Comparison of ENCODE assay signal across 8 cellular contexts in genomic region chr11:76207642-76208378, GRCh38. TPM values are rescaled to one million over a fixed set of nuclear protein-coding genes. Genes with fewer than 3 reads are reported as not detected.
DNase-seq lines count a peak whose midpoint lies in the region; TF ChIP-seq lines count a peak whose summit lies in the region.

No MANE protein-coding gene starts in this region.

- TF ChIP-seq POLR2A in tibial nerve (IDR thresholded peaks at IDR 0.05): no peak

- no peaks in the 10 kb centered on the region for H3K36me3 ChIP-seq in BE2C
- no peaks in the 10 kb centered on the region for H3K36me3 ChIP-seq in tibial nerve

- H3K27ac ChIP-seq in tibial nerve: no peak overlapping the region

- peak; percentile 86 for DNase-seq in BE2C
- peak; percentile 95 for DNase-seq in GM20000 (ENCODE audit: low spot score)
- DNase-seq in NCI-H1048 (lab: John Stamatoyannopoulos, UW): peak; percentile 47
- DNase-seq in SKM-1 treated with dmso at 0.1 percent for 144 hours (lab: John Stamatoyannopoulos, UW; ENCODE audit: unreplicated experiment): peak; percentile 83
- peak; percentile 84 for DNase-seq in activated naive CD8-positive, alpha-beta T cell treated with anti-CD3 and anti-CD28 coated beads for 36 hours
- peak; percentile 88 for DNase-seq in cardiac septum (ENCODE audit: low spot score)
- peak; percentile 59 for DNase-seq in pons (ENCODE audit: low spot score)
- DNase-seq in tibial nerve (ENCODE audit: low spot score in 2 of 2): peak; percentile 67 to 68

- no peaks in the 10 kb centered on the region for H3K36me3 Mint-ChIP-seq in activated naive CD8-positive, alpha-beta T cell treated with anti-CD3 and anti-CD28 coated beads for 36 hours

- WGBS in tibial nerve, 2 donors: 1% methylated on average over 51 to 54 of the region's 54 CpGs

- H3K9me3 Mint-ChIP-seq in activated naive CD8-positive, alpha-beta T cell treated with anti-CD3 and anti-CD28 coated beads for 36 hours: no peaks in the 10 kb centered on the region

- no peak overlapping the region for H3K27ac Mint-ChIP-seq in activated naive CD8-positive, alpha-beta T cell treated with anti-CD3 and anti-CD28 coated beads for 36 hours

- H3K4me3 ChIP-seq in BE2C (ENCODE audit: low read depth, low read length): peak overlapping the region; percentile 80
- H3K4me3 ChIP-seq in tibial nerve: peak overlapping the region; percentile 44 to 68 (median 60)

- peak overlapping the region; percentile 72 for H3K4me3 Mint-ChIP-seq in activated naive CD8-positive, alpha-beta T cell treated with anti-CD3 and anti-CD28 coated beads for 36 hours

- H3K4me1 Mint-ChIP-seq in activated naive CD8-positive, alpha-beta T cell treated with anti-CD3 and anti-CD28 coated beads for 36 hours: peaks cover 18% of the 10 kb centered on the region

- intact Hi-C loops in cardiac septum (cut with DNase I): loop anchor here (1.0 to 5.0 kb wide), 5 partner anchors 112 to 311 kb away; partner anchors contain the start of genes GVQW3 and THAP12

- TF ChIP-seq EP300 in tibial nerve (IDR thresholded peaks at IDR 0.05): no peak

- H3K9me3 ChIP-seq in BE2C (no peaks in the 10 kb centered on the region), tibial nerve (no peaks in the 10 kb centered on the region)

- H3K27me3 ChIP-seq in BE2C (peaks cover 54% of the 10 kb centered on the region), tibial nerve (peaks cover 0 to 56% of the 10 kb centered on the region in 2 donors)

- TF ChIP-seq CTCF in BE2C (IDR thresholded peaks at IDR 0.05; ENCODE audit: low read depth, low read length): peak; percentile 90
- TF ChIP-seq CTCF in GM20000 (IDR thresholded peaks at IDR 0.05; ENCODE audit: extremely low read depth, missing control alignments): peak; percentile 99
- TF ChIP-seq CTCF in tibial nerve (IDR thresholded peaks at IDR 0.05): peak; percentile 96 to 98 (median 97)

- peaks cover 77% of the 10 kb centered on the region for H3K27me3 Mint-ChIP-seq in activated naive CD8-positive, alpha-beta T cell treated with anti-CD3 and anti-CD28 coated beads for 36 hours

- peaks cover 5% of the 10 kb centered on the region for H3K4me1 ChIP-seq in BE2C
- peaks cover 0 to 53% (median 45%) of the 10 kb centered on the region in 4 donors for H3K4me1 ChIP-seq in tibial nerve

RNA-seq across cellular contexts. Expression of gene WNT11, which starts 1.5 kb away (rescaled TPM):
- polyA plus RNA-seq in BE2C (2012; ENCODE audit: insufficient read depth, insufficient read length, low read depth): 1.8 TPM
- total RNA-seq in activated naive CD8-positive, alpha-beta T cell treated with anti-CD3 and anti-CD28 coated beads for 36 hours: not detected
- total RNA-seq in cardiac septum: 9.2 TPM
- total RNA-seq in tibial nerve: 10 to 100 TPM; 14.2 to 65.7 (median 27.5) TPM
